9 cellular contexts compared by ENCODE assay signal in the genomic region with DNA sequence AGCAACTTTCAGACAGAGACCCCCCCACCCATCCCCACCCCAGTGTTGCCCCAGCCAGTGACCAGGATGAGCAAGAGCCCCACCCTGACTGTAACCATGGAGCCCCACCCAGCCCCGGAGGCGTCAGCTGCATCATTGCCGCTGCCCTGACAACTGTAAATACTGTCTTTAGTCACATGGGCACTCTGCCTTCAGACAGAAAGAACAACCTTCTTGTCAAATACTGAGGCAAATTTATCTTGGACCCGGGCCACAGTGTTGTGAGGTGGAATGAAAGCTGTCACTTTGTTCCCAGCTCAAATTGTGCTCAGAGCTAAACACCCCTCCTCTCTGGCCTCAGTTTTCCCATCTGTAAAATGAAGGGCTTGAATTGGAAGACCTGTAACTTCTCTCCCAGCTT. TPM values are rescaled to one million over a fixed set of nuclear protein-coding genes. Genes with fewer than 3 reads are reported as not detected.
DNase-seq lines count a peak whose midpoint lies in the region; FAIRE-seq and TF ChIP-seq lines count a peak whose summit lies in the region.
"Had no signal": no experiment of that assay in that cellular context is flagged by ENCODE, and none has a peak within 500 bp of the region (broad histone marks: within the 10 kb centered on the region; RNA-seq: fewer than 3 reads in every experiment).

No MANE protein-coding gene starts in this region.

- H3K36me3 Mint-ChIP-seq in osteocyte (ENCODE audit: unreplicated experiment), result no peaks in the 10 kb centered on the region
- H3K36me3 Mint-ChIP-seq: activated CD8-positive, alpha-beta memory T cell treated with anti-CD3 and anti-CD28 coated beads, Interleukin-2, amount 10 ng/mL, durations not matched to agents 7 days and 5 days; neural progenitor cell had no signal

- peaks cover 28% of the 10 kb centered on the region for H3F3A ChIP-seq in GM23248 (ENCODE audit: insufficient read depth)

- no peaks in the 10 kb centered on the region for H3K79me2 ChIP-seq in GM23248 (ENCODE audit: insufficient read depth)

- H3K27me3 ChIP-seq in GM23248 (replicated peaks; ENCODE audit: insufficient read depth) (no peaks in the 10 kb centered on the region), bronchial epithelial cell (ENCODE audit: control insufficient read depth, insufficient read depth, low read length) (no peaks in the 10 kb centered on the region)
- H3K27me3 ChIP-seq: neural progenitor cell had no signal

- FAIRE-seq in bronchial epithelial cell (lab: Jason Lieb, UNC), result no peak

- H3K9me3 Mint-ChIP-seq in osteocyte (ENCODE audit: unreplicated experiment), result no peaks in the 10 kb centered on the region
- H3K9me3 Mint-ChIP-seq: neural progenitor cell had no signal

- peak overlapping the region; percentile 55 for H3K27ac ChIP-seq in GM23248
- H3K27ac ChIP-seq: neural progenitor cell had no signal

- H3K4me1 Mint-ChIP-seq in osteocyte (ENCODE audit: unreplicated experiment), result peaks cover 23% of the 10 kb centered on the region

- no peaks in the 10 kb centered on the region for H4K20me1 ChIP-seq in GM23248 (ENCODE audit: insufficient read depth)

- DNase-seq in GM23248 (peak; percentile 96), NCI-H2196 treated with DMSO at 0.1 percent for 48 hours (lab: John Stamatoyannopoulos, UW; ENCODE audit: unreplicated experiment) (peak; percentile 4), bronchial epithelial cell (ENCODE audit: low read depth) (peak; percentile 88), osteocyte (ENCODE audit: extremely low spot score, unreplicated experiment) (no peak), SK-N-DZ (ENCODE audit: low spot score) (no peak), NCI-H1694 treated with DMSO at 0.1 percent for 48 hours (lab: John Stamatoyannopoulos, UW) (no peak), globus pallidus (ENCODE audit: low spot score) (no peak)
- DNase-seq: activated CD8-positive, alpha-beta memory T cell treated with anti-CD3 and anti-CD28 coated beads, Interleukin-2, amount 10 ng/mL, durations not matched to agents 7 days and 5 days had no signal

- H3K36me3 ChIP-seq in GM23248 (ENCODE audit: low read depth) (no peaks in the 10 kb centered on the region), bronchial epithelial cell (ENCODE audit: control insufficient read depth, insufficient read depth, low read length) (no peaks in the 10 kb centered on the region)
- H3K36me3 ChIP-seq: neural progenitor cell had no signal

- H3K4me1 ChIP-seq in GM23248 (ENCODE audit: insufficient read depth), result peaks cover 25% of the 10 kb centered on the region

- H3K4me3 ChIP-seq in GM23248, result no peak overlapping the region
- H3K4me3 ChIP-seq in bronchial epithelial cell (ENCODE audit: low read depth, low read length), result no peak overlapping the region
- H3K4me3 ChIP-seq: neural progenitor cell had no signal

- TF ChIP-seq CTCF in bronchial epithelial cell (IDR thresholded peaks at IDR 0.05; ENCODE audit: insufficient read depth, low read length, severe bottlenecking) (no peak), osteocyte (IDR thresholded peaks at IDR 0.05) (no peak)

- H3K9me3 ChIP-seq in GM23248 (ENCODE audit: low read depth), result no peaks in the 10 kb centered on the region

- peak overlapping the region; percentile 77 for H3K27ac Mint-ChIP-seq in osteocyte (ENCODE audit: unreplicated experiment)
- H3K27ac Mint-ChIP-seq: activated CD8-positive, alpha-beta memory T cell treated with anti-CD3 and anti-CD28 coated beads, Interleukin-2, amount 10 ng/mL, durations not matched to agents 7 days and 5 days; neural progenitor cell had no signal

- H3K4me2 ChIP-seq in GM23248 (ENCODE audit: unreplicated experiment), result no peak overlapping the region
- H3K4me2 ChIP-seq: neural progenitor cell had no signal

- no peak overlapping the region for H2AFZ ChIP-seq in GM23248
- H2AFZ ChIP-seq: neural progenitor cell had no signal

- H3K27me3 Mint-ChIP-seq in osteocyte (ENCODE audit: unreplicated experiment), result peaks cover 5% of the 10 kb centered on the region

- no peaks in the 10 kb centered on the region for H3K9me2 ChIP-seq in GM23248 (ENCODE audit: insufficient read depth)

- in situ Hi-C loops in GM23248 (cut with MboI), result loop anchor here (10.0 to 25.0 kb wide), 3 partner anchors 622 to 1105 kb away; no protein-coding TSS in a partner anchor

- H3K9ac ChIP-seq in GM23248, result peak overlapping the region; percentile 66
- H3K9ac ChIP-seq: neural progenitor cell had no signal

- 13 to 16% methylated on average over 4 of the region's 4 CpGs for WGBS in GM23248 (ENCODE audit: low coverage in 1 of 2, low lambda C conversion rate in 2 of 2, missing lambda C conversion rate in 2 of 2), 2 experiments

- no peak overlapping the region for H3K4me3 Mint-ChIP-seq in osteocyte (ENCODE audit: unreplicated experiment)
- H3K4me3 Mint-ChIP-seq: activated CD8-positive, alpha-beta memory T cell treated with anti-CD3 and anti-CD28 coated beads, Interleukin-2, amount 10 ng/mL, durations not matched to agents 7 days and 5 days; neural progenitor cell had no signal

RNA-seq across cellular contexts. Expression of a gene that starts 23.8 kb away (rescaled TPM):
- total RNA-seq in GM23248 (2014; rRNA removed; shearing (Covaris generic)), result 7.2 and 11.5 TPM in 2 replicates
- 5.3 and 5.6 TPM in 2 replicates for polyA plus RNA-seq in GM23248 (2016; fragmentation: Nextera tagmentation; extraction: Ambion mirVana)
- 8.1 and 9.7 TPM in 2 replicates for total RNA-seq in bronchial epithelial cell
- total RNA-seq in osteocyte, result 5.0 and 5.5 TPM in 2 replicates
- 10.4 and 10.7 TPM in 2 replicates for polyA plus RNA-seq in SK-N-DZ (2014; cell fraction: cytosol; rRNA removed)
- polyA plus RNA-seq in SK-N-DZ (2014; cell fraction: nucleus; rRNA removed), result 2.3 and 3.4 TPM in 2 replicates

RNA-seq across cellular contexts. Expression of a gene that starts 24.0 kb away (rescaled TPM):
- 59.1 and 93.1 TPM in 2 replicates for total RNA-seq in GM23248 (2014; rRNA removed; shearing (Covaris generic))
- 122 and 127 TPM in 2 replicates for polyA plus RNA-seq in GM23248 (2016; fragmentation: Nextera tagmentation; extraction: Ambion mirVana)
- total RNA-seq in bronchial epithelial cell, result 82.7 and 87.8 TPM in 2 replicates
- 32.7 and 37.7 TPM in 2 replicates for total RNA-seq in osteocyte
- 337 and 362 TPM in 2 replicates for polyA plus RNA-seq in SK-N-DZ (2014; cell fraction: cytosol; rRNA removed)
- 174 and 245 TPM in 2 replicates for polyA plus RNA-seq in SK-N-DZ (2014; cell fraction: nucleus; rRNA removed)

RNA-seq across cellular contexts. Expression of a gene that starts 40.5 kb away (rescaled TPM):
- total RNA-seq in GM23248 (2014; rRNA removed; shearing (Covaris generic)), result 19.1 and 29.0 TPM in 2 replicates
- polyA plus RNA-seq in GM23248 (2016; fragmentation: Nextera tagmentation; extraction: Ambion mirVana), result 10.4 and 11.1 TPM in 2 replicates
- total RNA-seq in bronchial epithelial cell (90.6 and 91.1 TPM in 2 replicates), osteocyte (6.3 and 6.9 TPM in 2 replicates)
- polyA plus RNA-seq in SK-N-DZ (2014; cell fraction: cytosol; rRNA removed), result 2.1 and 3.9 TPM in 2 replicates
- 0.83 and 2.7 TPM in 2 replicates for polyA plus RNA-seq in SK-N-DZ (2014; cell fraction: nucleus; rRNA removed)

RNA-seq across cellular contexts. Expression of a gene that starts 51.1 kb away (rescaled TPM):
- 14.9 and 15.0 TPM in 2 replicates for total RNA-seq in GM23248 (2014; rRNA removed; shearing (Covaris generic))
- polyA plus RNA-seq in GM23248 (2016; fragmentation: Nextera tagmentation; extraction: Ambion mirVana), result 32.6 and 34.2 TPM in 2 replicates
- total RNA-seq in bronchial epithelial cell (22.5 and 28.2 TPM in 2 replicates), osteocyte (67.4 and 79.6 TPM in 2 replicates)
- polyA plus RNA-seq in SK-N-DZ (2014; cell fraction: cytosol; rRNA removed), result 42.7 and 46.4 TPM in 2 replicates
- polyA plus RNA-seq in SK-N-DZ (2014; cell fraction: nucleus; rRNA removed), result 44.4 and 77.6 TPM in 2 replicates

Comparison
In these comparisons a context has a peak if more than half of its experiments do, and no peak if none do; other contexts are left out.
1. DNase-seq: peak in GM23248 (single experiment), NCI-H2196 treated with DMSO at 0.1 percent for 48 hours (single experiment) and bronchial epithelial cell (single experiment); none in osteocyte (single experiment), SK-N-DZ (single experiment), NCI-H1694 treated with DMSO at 0.1 percent for 48 hours (single experiment) and globus pallidus (single experiment).